In genomic region chr14:69665596-69665995, GRCh38 we compare ENCODE assay signal across 15 cellular contexts. TPM values are rescaled to one million over a fixed set of nuclear protein-coding genes. Genes with fewer than 3 reads are reported as not detected.
DNase-seq lines count a peak whose midpoint lies in the region; TF ChIP-seq lines count a peak whose summit lies in the region.
"Had no signal": no experiment of that assay in that cellular context is flagged by ENCODE, and none has a peak within 500 bp of the region (broad histone marks: within the 10 kb centered on the region; RNA-seq: fewer than 3 reads in every experiment).

No MANE protein-coding gene starts in this region.

- peaks cover 95% of the 10 kb centered on the region for H3K4me1 ChIP-seq in CD4-positive, alpha-beta memory T cell (ENCODE audit: insufficient read depth, low read length)
- H3K4me1 ChIP-seq in OCI-LY1 (ENCODE audit: insufficient read depth, low read length, severe bottlenecking), result peaks cover 94% of the 10 kb centered on the region
- peaks cover 97% of the 10 kb centered on the region for H3K4me1 ChIP-seq in left ventricle myocardium inferior
- peaks cover 42% of the 10 kb centered on the region for H3K4me1 ChIP-seq in PC-9 (replicated peaks; ENCODE audit: insufficient read depth)

- H3K4me3 Mint-ChIP-seq in CD4-positive, alpha-beta memory T cell, result peak overlapping the region in 2 of 8 donors; percentile 32 to 41
- H3K4me3 Mint-ChIP-seq: H9 had no signal

- peak overlapping the region; percentile 9 to 72 (median 44) for H3K27ac Mint-ChIP-seq in CD4-positive, alpha-beta memory T cell
- H3K27ac Mint-ChIP-seq: H9 had no signal

- H3K4me3 ChIP-seq in CD4-positive, alpha-beta memory T cell (ENCODE audit: low read length in 2 of 2), result no peak overlapping the region
- H3K4me3 ChIP-seq in OCI-LY1 (ENCODE audit: low read depth, low read length, poor library complexity, severe bottlenecking) (no peak overlapping the region), left ventricle myocardium inferior (no peak overlapping the region), skin epidermis (no peak overlapping the region), PC-9 (no peak overlapping the region)

- H2AFZ ChIP-seq in OCI-LY1 (ENCODE audit: low read length), result no peak overlapping the region
- H2AFZ ChIP-seq in PC-9, result no peak overlapping the region

- POLR2A ChIA-PET in CD4-positive, alpha-beta memory T cell (lab: Charles Lee; ENCODE audit: partially characterized antibody), result interaction anchor here (0.8 to 1.8 kb wide), 3 partner anchors 51 to 102 kb away, joined by 3 to 5 read pairs (median 4); partner anchors contain the start of gene SRSF5
- POLR2A ChIA-PET in PC-9 (lab: Charles Lee; ENCODE audit: unreplicated experiment), result no interaction called here

- H3K79me2 ChIP-seq in OCI-LY1 (ENCODE audit: insufficient read depth, low read length) (peaks cover 69% of the 10 kb centered on the region), PC-9 (ENCODE audit: low read depth) (no peaks in the 10 kb centered on the region)

- no peaks in the 10 kb centered on the region for H3K27me3 ChIP-seq in CD4-positive, alpha-beta memory T cell (ENCODE audit: insufficient read depth, low read length)
- no peaks in the 10 kb centered on the region for H3K27me3 ChIP-seq in OCI-LY1 (ENCODE audit: insufficient read depth, low read length)
- H3K27me3 ChIP-seq in left ventricle myocardium inferior (ENCODE audit: low read depth), result no peaks in the 10 kb centered on the region
- H3K27me3 ChIP-seq in PC-9 (ENCODE audit: insufficient read depth, low read depth), result no peaks in the 10 kb centered on the region

- H3K9me2 ChIP-seq in OCI-LY1 (ENCODE audit: low read depth, low read length) (no peaks in the 10 kb centered on the region), PC-9 (ENCODE audit: insufficient read depth) (no peaks in the 10 kb centered on the region)

- no TSS peak for BruUV-seq in PC-9 (replicated peaks; lab: Mats Ljungman, UMichigan)

- H3K9me3 Mint-ChIP-seq in CD4-positive, alpha-beta memory T cell, result peaks cover 0 to 5% (median 1%) of the 10 kb centered on the region in 8 donors
- H3K9me3 Mint-ChIP-seq: H9 had no signal

- H3K36me3 Mint-ChIP-seq in CD4-positive, alpha-beta memory T cell, result peaks cover 28 to 46% of the 10 kb centered on the region in 2 donors

- TF ChIP-seq CTCF in OCI-LY1 (IDR thresholded peaks at IDR 0.05; ENCODE audit: low read length) (no peak), left ventricle myocardium inferior (IDR thresholded peaks at IDR 0.05; ENCODE audit: borderline replicate concordance) (no peak), PC-9 (conservative IDR thresholded peaks at IDR 0.05) (no peak)

- no peaks in the 10 kb centered on the region for H3K9me3 ChIP-seq in CD4-positive, alpha-beta memory T cell (ENCODE audit: control insufficient read depth in 1 of 2, low read length in 2 of 2)
- H3K9me3 ChIP-seq in OCI-LY1 (ENCODE audit: low read length) (no peaks in the 10 kb centered on the region), left ventricle myocardium inferior (replicated peaks) (no peaks in the 10 kb centered on the region), PC-9 (ENCODE audit: insufficient read depth, low read depth) (no peaks in the 10 kb centered on the region)

- no peaks in the 10 kb centered on the region for H3K27me3 Mint-ChIP-seq in CD4-positive, alpha-beta memory T cell

- no peaks in the 10 kb centered on the region for H3K36me3 ChIP-seq in CD4-positive, alpha-beta memory T cell (ENCODE audit: insufficient read depth, low read length)
- peaks cover 42% of the 10 kb centered on the region; the same call in 1 of the 2 replicates for H3K36me3 ChIP-seq in OCI-LY1 (ENCODE audit: insufficient read depth, low read length)
- H3K36me3 ChIP-seq in left ventricle myocardium inferior, result no peaks in the 10 kb centered on the region
- H3K36me3 ChIP-seq in PC-9 (ENCODE audit: low read depth), result no peaks in the 10 kb centered on the region

- H3K4me1 Mint-ChIP-seq in CD4-positive, alpha-beta memory T cell, result peaks cover 69 to 97% (median 85%) of the 10 kb centered on the region in 4 donors

- H3K27ac ChIP-seq in CD4-positive, alpha-beta memory T cell (ENCODE audit: low read depth, low read length), result no peak overlapping the region
- H3K27ac ChIP-seq in OCI-LY1 (ENCODE audit: low read depth, low read length, poor library complexity, severe bottlenecking) (peak overlapping the region; percentile 83), left ventricle myocardium inferior (replicated peaks) (peak overlapping the region; percentile 73), skin epidermis (peak overlapping the region in 11 of 21 experiments; percentile 0 to 78 (median 58)), PC-9 (no peak overlapping the region)

- no peak for DNase-seq in CD4-positive, alpha-beta memory T cell
- DNase-seq in left ventricle myocardium inferior, result no peak
- DNase-seq in putamen (ENCODE audit: low spot score), result no peak
- DNase-seq in PC-9, result no peak
- no peak for DNase-seq in NOMO-1 treated with dmso at 0.1 percent for 144 hours (lab: John Stamatoyannopoulos, UW; ENCODE audit: unreplicated experiment)
- DNase-seq in NCI-H2029 treated with DMSO at 0.1 percent for 48 hours (lab: John Stamatoyannopoulos, UW), result no peak
- DNase-seq: activated gamma-delta T cell; H9; islet precursor cell; NCI-H1092 treated with DMSO at 0.1 percent for 48 hours; NCI-H69; stimulated activated CD4-positive, alpha-beta T cell treated with anti-CD3 and anti-CD28 coated beads, Interleukin-2, amount 100 ng/mL, for 48 hours; stimulated activated naive CD4-positive, alpha-beta T cell treated with Interleukin-2 at 50 U/mL for 16 hours had no signal

- H4K20me1 ChIP-seq in OCI-LY1 (ENCODE audit: insufficient read depth, low read length), result no peaks in the 10 kb centered on the region
- no peaks in the 10 kb centered on the region for H4K20me1 ChIP-seq in PC-9 (ENCODE audit: insufficient read depth)

- H3K9ac ChIP-seq in OCI-LY1 (ENCODE audit: low read length), result peak overlapping the region; percentile 8; the same call in 1 of the 2 replicates

- intact Hi-C loops in CD4-positive, alpha-beta memory T cell (cut with micrococcal nuclease), result loop anchor here (5.0 kb wide), 1 partner anchor 37 kb away; no protein-coding TSS in a partner anchor
- intact Hi-C loops in left ventricle myocardium inferior (cut with micrococcal nuclease) (no loop called here), PC-9 (cut with micrococcal nuclease; ENCODE audit: unreplicated experiment) (no loop called here)

- H3F3A ChIP-seq in OCI-LY1 (ENCODE audit: insufficient read depth, low read length) (no peaks in the 10 kb centered on the region), PC-9 (ENCODE audit: insufficient read depth, low read depth) (peaks cover 29% of the 10 kb centered on the region; the same call in 1 of the 2 replicates)

- peak overlapping the region; percentile 4; the same call in 1 of the 2 replicates for H3K4me2 ChIP-seq in OCI-LY1 (ENCODE audit: low read length)
- H3K4me2 ChIP-seq in PC-9, result no peak overlapping the region

- CTCF ChIA-PET in CD4-positive, alpha-beta memory T cell (lab: Charles Lee; ENCODE audit: partially characterized antibody), result interaction anchor here (0.8 kb wide), 1 partner anchor 62 kb away, joined by 4 read pairs; no protein-coding TSS in a partner anchor
- CTCF ChIA-PET in PC-9 (lab: Charles Lee), result no interaction called here

RNA-seq across cellular contexts. Expression of gene SUSD6, which starts 54.2 kb away (rescaled TPM):
- 10 to 100 TPM; 61.5 to 62.0 TPM for total RNA-seq in CD4-positive, alpha-beta memory T cell
- polyA plus RNA-seq in CD4-positive, alpha-beta memory T cell, result 10 to 100 TPM in 1 of 2 donors, 1 to 10 TPM in 1; 4.8 to 10.8 TPM
- total RNA-seq in left ventricle myocardium inferior, result 23.9 TPM
- 24.1 and 43.3 TPM in 2 replicates for total RNA-seq in PC-9 (2021)

Comparison
In these comparisons a context has a peak if more than half of its experiments do, and no peak if none do; other contexts are left out.
1. H3K27ac ChIP-seq: peak in OCI-LY1 (single experiment), left ventricle myocardium inferior (single experiment) and skin epidermis (11 of 21); none in CD4-positive, alpha-beta memory T cell (single experiment) and PC-9 (single experiment).